1 cellular context compared by ENCODE assay signal in genomic region chr18:59265246-59266018, GRCh38.
TF ChIP-seq lines count a peak whose summit lies in the region.

No MANE protein-coding gene starts in this region.

TF ChIP-seq in WTC11, 78 proteins besides CTCF, POLR2A, EP300 and RAD21 (continued from another document):
- no peak for TF ChIP-seq ZNF281 (CRISPR knock-in tag; IDR thresholded peaks at IDR 0.05)
- TF ChIP-seq, protein P1, sequence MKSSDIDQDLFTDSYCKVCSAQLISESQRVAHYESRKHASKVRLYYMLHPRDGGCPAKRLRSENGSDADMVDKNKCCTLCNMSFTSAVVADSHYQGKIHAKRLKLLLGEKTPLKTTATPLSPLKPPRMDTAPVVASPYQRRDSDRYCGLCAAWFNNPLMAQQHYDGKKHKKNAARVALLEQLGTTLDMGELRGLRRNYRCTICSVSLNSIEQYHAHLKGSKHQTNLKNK (CRISPR knock-in tag; IDR thresholded peaks at IDR 0.05), result no peak
- TF ChIP-seq JUN (CRISPR knock-in tag; IDR thresholded peaks at IDR 0.05), result no peak
- no peak for TF ChIP-seq PRRX2 (CRISPR knock-in tag; IDR thresholded peaks at IDR 0.05)
- TF ChIP-seq RORB (CRISPR knock-in tag; IDR thresholded peaks at IDR 0.05), result no peak
- TF ChIP-seq ZNF121 (CRISPR knock-in tag; IDR thresholded peaks at IDR 0.05), result 0 out of 2 replicates have a peak, but pooled peaks have one; percentile 25
- no peak for TF ChIP-seq HMGA2 (CRISPR knock-in tag; IDR thresholded peaks at IDR 0.05)
- no peak for TF ChIP-seq GABPB1 (CRISPR knock-in tag; IDR thresholded peaks at IDR 0.05)
- TF ChIP-seq, protein P2, sequence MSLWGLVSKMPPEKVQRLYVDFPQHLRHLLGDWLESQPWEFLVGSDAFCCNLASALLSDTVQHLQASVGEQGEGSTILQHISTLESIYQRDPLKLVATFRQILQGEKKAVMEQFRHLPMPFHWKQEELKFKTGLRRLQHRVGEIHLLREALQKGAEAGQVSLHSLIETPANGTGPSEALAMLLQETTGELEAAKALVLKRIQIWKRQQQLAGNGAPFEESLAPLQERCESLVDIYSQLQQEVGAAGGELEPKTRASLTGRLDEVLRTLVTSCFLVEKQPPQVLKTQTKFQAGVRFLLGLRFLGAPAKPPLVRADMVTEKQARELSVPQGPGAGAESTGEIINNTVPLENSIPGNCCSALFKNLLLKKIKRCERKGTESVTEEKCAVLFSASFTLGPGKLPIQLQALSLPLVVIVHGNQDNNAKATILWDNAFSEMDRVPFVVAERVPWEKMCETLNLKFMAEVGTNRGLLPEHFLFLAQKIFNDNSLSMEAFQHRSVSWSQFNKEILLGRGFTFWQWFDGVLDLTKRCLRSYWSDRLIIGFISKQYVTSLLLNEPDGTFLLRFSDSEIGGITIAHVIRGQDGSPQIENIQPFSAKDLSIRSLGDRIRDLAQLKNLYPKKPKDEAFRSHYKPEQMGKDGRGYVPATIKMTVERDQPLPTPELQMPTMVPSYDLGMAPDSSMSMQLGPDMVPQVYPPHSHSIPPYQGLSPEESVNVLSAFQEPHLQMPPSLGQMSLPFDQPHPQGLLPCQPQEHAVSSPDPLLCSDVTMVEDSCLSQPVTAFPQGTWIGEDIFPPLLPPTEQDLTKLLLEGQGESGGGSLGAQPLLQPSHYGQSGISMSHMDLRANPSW (CRISPR knock-in tag; conservative IDR thresholded peaks at IDR 0.05; ENCODE audit: low read depth), result no peak
- no peak for TF ChIP-seq ZNF219 (CRISPR knock-in tag; IDR thresholded peaks at IDR 0.05; ENCODE audit: borderline replicate concordance)
- no peak for TF ChIP-seq SOX15 (CRISPR knock-in tag; IDR thresholded peaks at IDR 0.05)
- TF ChIP-seq AFF4 (CRISPR knock-in tag; IDR thresholded peaks at IDR 0.05; ENCODE audit: borderline replicate concordance), result no peak
- TF ChIP-seq, protein P3, sequence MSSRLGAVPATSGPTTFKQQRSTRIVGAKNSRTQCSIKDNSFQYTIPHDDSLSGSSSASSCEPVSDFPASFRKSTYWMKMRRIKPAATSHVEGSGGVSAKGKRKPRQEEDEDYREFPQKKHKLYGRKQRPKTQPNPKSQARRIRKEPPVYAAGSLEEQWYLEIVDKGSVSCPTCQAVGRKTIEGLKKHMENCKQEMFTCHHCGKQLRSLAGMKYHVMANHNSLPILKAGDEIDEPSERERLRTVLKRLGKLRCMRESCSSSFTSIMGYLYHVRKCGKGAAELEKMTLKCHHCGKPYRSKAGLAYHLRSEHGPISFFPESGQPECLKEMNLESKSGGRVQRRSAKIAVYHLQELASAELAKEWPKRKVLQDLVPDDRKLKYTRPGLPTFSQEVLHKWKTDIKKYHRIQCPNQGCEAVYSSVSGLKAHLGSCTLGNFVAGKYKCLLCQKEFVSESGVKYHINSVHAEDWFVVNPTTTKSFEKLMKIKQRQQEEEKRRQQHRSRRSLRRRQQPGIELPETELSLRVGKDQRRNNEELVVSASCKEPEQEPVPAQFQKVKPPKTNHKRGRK (CRISPR knock-in tag; IDR thresholded peaks at IDR 0.05; ENCODE audit: borderline replicate concordance), result no peak
- TF ChIP-seq OVOL2 (CRISPR knock-in tag; IDR thresholded peaks at IDR 0.05; ENCODE audit: borderline replicate concordance), result no peak
- peak; percentile 3; the same call in 1 of the 2 replicates for TF ChIP-seq HMGXB4 (CRISPR knock-in tag; IDR thresholded peaks at IDR 0.05)
- no peak for TF ChIP-seq RELA (CRISPR knock-in tag; IDR thresholded peaks at IDR 0.05; ENCODE audit: borderline replicate concordance)
- TF ChIP-seq E2F1 (CRISPR knock-in tag; IDR thresholded peaks at IDR 0.05), result no peak
- TF ChIP-seq, protein P4, sequence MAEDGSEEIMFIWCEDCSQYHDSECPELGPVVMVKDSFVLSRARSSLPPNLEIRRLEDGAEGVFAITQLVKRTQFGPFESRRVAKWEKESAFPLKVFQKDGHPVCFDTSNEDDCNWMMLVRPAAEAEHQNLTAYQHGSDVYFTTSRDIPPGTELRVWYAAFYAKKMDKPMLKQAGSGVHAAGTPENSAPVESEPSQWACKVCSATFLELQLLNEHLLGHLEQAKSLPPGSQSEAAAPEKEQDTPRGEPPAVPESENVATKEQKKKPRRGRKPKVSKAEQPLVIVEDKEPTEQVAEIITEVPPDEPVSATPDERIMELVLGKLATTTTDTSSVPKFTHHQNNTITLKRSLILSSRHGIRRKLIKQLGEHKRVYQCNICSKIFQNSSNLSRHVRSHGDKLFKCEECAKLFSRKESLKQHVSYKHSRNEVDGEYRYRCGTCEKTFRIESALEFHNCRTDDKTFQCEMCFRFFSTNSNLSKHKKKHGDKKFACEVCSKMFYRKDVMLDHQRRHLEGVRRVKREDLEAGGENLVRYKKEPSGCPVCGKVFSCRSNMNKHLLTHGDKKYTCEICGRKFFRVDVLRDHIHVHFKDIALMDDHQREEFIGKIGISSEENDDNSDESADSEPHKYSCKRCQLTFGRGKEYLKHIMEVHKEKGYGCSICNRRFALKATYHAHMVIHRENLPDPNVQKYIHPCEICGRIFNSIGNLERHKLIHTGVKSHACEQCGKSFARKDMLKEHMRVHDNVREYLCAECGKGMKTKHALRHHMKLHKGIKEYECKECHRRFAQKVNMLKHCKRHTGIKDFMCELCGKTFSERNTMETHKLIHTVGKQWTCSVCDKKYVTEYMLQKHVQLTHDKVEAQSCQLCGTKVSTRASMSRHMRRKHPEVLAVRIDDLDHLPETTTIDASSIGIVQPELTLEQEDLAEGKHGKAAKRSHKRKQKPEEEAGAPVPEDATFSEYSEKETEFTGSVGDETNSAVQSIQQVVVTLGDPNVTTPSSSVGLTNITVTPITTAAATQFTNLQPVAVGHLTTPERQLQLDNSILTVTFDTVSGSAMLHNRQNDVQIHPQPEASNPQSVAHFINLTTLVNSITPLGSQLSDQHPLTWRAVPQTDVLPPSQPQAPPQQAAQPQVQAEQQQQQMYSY (CRISPR knock-in tag; IDR thresholded peaks at IDR 0.05), result no peak
- no peak for TF ChIP-seq ZNF317 (CRISPR knock-in tag; IDR thresholded peaks at IDR 0.05; ENCODE audit: borderline replicate concordance, low read depth)
- no peak for TF ChIP-seq ZNF416 (CRISPR knock-in tag; IDR thresholded peaks at IDR 0.05)
- TF ChIP-seq, protein P5, sequence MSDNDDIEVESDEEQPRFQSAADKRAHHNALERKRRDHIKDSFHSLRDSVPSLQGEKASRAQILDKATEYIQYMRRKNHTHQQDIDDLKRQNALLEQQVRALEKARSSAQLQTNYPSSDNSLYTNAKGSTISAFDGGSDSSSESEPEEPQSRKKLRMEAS (CRISPR knock-in tag; IDR thresholded peaks at IDR 0.05), result no peak
TF ChIP-seq in WTC11: peak in this region for 3.
